26 cellular contexts compared by ENCODE assay signal in genomic region chr7:147015999-147016398, GRCh38.
"Had no signal": no experiment of that assay in that cellular context is flagged by ENCODE, and none has a peak within 500 bp of the region (broad histone marks: within the 10 kb centered on the region; RNA-seq: fewer than 3 reads in every experiment).

No MANE protein-coding gene starts in this region.

- H3K4me1 ChIP-seq: prostate gland, right lobe of liver, sigmoid colon, stomach, thyroid gland, upper lobe of left lung, vagina had no signal

- ATAC-seq: naive thymus-derived CD8-positive, alpha-beta T cell; natural killer cell treated with Interleukin-12 subunit alpha and Interleukin-12 subunit beta and Interleukin-15 and Interleukin-18, amount 100 ng/mL, for 72 hours; pancreas; right cardiac atrium; right lobe of liver; stimulated activated effector memory CD8-positive, alpha-beta T cell treated with anti-CD3 and anti-CD28 coated beads, Interleukin-12 subunit alpha, Interleukin-12 subunit beta, amount 100 ng/mL, for 72 hours; stimulated activated naive B cell treated with anti-CD40 and anti-IgM and Interleukin-4, amounts not matched to agents 10 μg/mL and 1 μg/mL and 100 μg/mL, for 72 hours had no signal

- H3K27ac ChIP-seq: neutrophil, pancreas, prostate gland, right lobe of liver, sigmoid colon, stomach, thoracic aorta, thyroid gland, tibial nerve, upper lobe of left lung, vagina had no signal

- H3K4me3 ChIP-seq: pancreas, prostate gland, right lobe of liver, sigmoid colon, stomach, thoracic aorta, thyroid gland, tibial nerve, upper lobe of left lung, vagina had no signal

- DNase-seq: naive B cell; naive thymus-derived CD8-positive, alpha-beta T cell; nephron progenitor cell; nucleus accumbens; pancreas; right cardiac atrium; right lobe of liver; sigmoid colon; small intestine; stimulated activated CD4-positive, alpha-beta T cell treated with anti-CD3 and anti-CD28 coated beads, Interleukin-15, amount 100 ng/mL, for 24 hours; stimulated activated CD4-positive, alpha-beta T cell treated with anti-CD3 and anti-CD28 coated beads, Interleukin-2, amount 100 ng/mL, for 24 hours; stimulated activated CD4-positive, alpha-beta T cell treated with anti-CD3 and anti-CD28 coated beads, Interleukin-2, amount 100 ng/mL, for 48 hours; stimulated activated CD4-positive, alpha-beta T cell treated with anti-CD3 and anti-CD28 coated beads, Interleukin-4, amount 100 ng/mL, for 24 hours; stimulated activated naive B cell treated with anti-CD40 and anti-IgM and Interleukin-4, amounts not matched to agents 10 μg/mL and 1 μg/mL and 100 μg/mL, for 72 hours; stimulated activated naive CD4-positive, alpha-beta T cell treated with Interleukin-2 at 50 U/mL for 16 hours; stomach; thyroid gland; trophoblast cell; upper lobe of left lung had no signal

- H3K9me3 ChIP-seq: neutrophil, pancreas, prostate gland, right lobe of liver, sigmoid colon, stomach, thoracic aorta, thyroid gland, tibial nerve, upper lobe of left lung, vagina had no signal

- H3K27me3 ChIP-seq: neutrophil, pancreas, right lobe of liver, sigmoid colon, stomach, thyroid gland, tibial nerve, upper lobe of left lung, vagina had no signal

- H3K36me3 ChIP-seq: neutrophil, pancreas, prostate gland, right lobe of liver, sigmoid colon, stomach, thoracic aorta, thyroid gland, tibial nerve, upper lobe of left lung, vagina had no signal
